In the genomic region with DNA sequence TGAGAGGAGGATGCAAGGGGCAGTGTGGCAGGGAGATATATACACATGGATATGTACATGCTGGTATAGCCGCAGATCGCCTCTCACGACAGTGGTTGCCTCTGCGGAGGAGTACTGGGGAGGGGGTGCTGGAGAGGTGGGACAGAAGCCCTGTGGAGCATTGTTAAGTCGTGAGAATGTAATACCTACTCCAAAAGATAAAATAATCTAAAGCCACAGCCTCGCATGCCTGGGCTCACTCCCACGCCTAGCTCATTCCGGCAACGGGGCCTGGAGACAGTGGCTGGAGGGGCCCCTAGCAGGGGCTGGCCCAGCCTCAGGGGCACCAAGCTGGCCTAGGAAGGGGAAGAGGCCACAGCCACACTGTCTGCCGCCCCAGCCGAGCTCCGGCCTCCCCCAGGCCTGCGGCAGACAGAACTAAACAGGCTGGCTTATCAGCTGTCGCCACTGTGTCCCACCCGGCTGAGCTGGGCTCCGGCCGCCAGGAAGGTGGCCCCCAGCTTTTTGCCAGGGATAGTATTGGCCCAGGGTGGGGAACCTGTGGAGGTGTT, we compare ENCODE assay signal across 18 cellular contexts.
A peak's percentile ranks its signal among the peaks of the same experiment; 100 is the strongest.
DNase-seq lines count a peak whose midpoint lies in the region; ATAC-seq, FAIRE-seq and TF ChIP-seq lines count a peak whose summit lies in the region.
"Had no signal": no experiment of that assay in that cellular context is flagged by ENCODE, and none has a peak within 500 bp of the region (broad histone marks: within the 10 kb centered on the region; RNA-seq: fewer than 3 reads in every experiment).

No MANE protein-coding gene starts in this region.

- H3K27me3 Mint-ChIP-seq in activated T-cell treated with anti-CD3 and anti-CD28 coated beads, Interleukin-2, amount 50 U/mL, for 4 hours (ENCODE audit: low read depth) = no peaks in the 10 kb centered on the region

- no peak overlapping the region for H3K9ac ChIP-seq in endothelial cell of umbilical vein (replicated peaks; ENCODE audit: extremely low read depth, insufficient read depth, low read length)

- no peaks in the 10 kb centered on the region for H3K79me2 ChIP-seq in endothelial cell of umbilical vein (ENCODE audit: control insufficient read depth, insufficient read depth, low read length)

- no peak overlapping the region for H3K4me2 ChIP-seq in endothelial cell of umbilical vein (ENCODE audit: insufficient read depth, low read length)

- TF ChIP-seq CTCF in endothelial cell of umbilical vein (IDR thresholded peaks at IDR 0.05; ENCODE audit: extremely low read depth in 1 of 2, insufficient read depth in 1 of 2, low read depth in 1 of 2, low read length in 2 of 2) (no peak), lower lobe of right lung (IDR thresholded peaks at IDR 0.05) (no peak), body of pancreas (IDR thresholded peaks at IDR 0.05) (no peak)

- H3K27ac ChIP-seq in SJCRH30 = peak overlapping the region; percentile 40; the same call in 1 of the 2 replicates
- H3K27ac ChIP-seq in endothelial cell of umbilical vein (ENCODE audit: insufficient read depth, low read depth, low read length) = no peak overlapping the region
- H3K27ac ChIP-seq in lower lobe of right lung = peak overlapping the region; percentile 72
- no peak overlapping the region for H3K27ac ChIP-seq in body of pancreas
- H3K27ac ChIP-seq: testis had no signal

- ATAC-seq in lower lobe of right lung (peak; percentile 31 to 43), body of pancreas (no peak)
- no peak for ATAC-seq in activated T-cell treated with anti-CD3 and anti-CD28 coated beads, Interleukin-2, amount 50 U/mL, for 4 hours
- ATAC-seq: activated CD4-positive, CD25-positive, alpha-beta regulatory T cell treated with anti-CD3 and anti-CD28 coated beads, Interleukin-2, amount 50 U/mL, for 24 hours had no signal

- dilution Hi-C loops in endothelial cell of umbilical vein (cut with MboI; ENCODE audit: extremely low pct_ligation_motif_present, low sequenced_read_pairs) = no loop called here

- H3K9me3 Mint-ChIP-seq in activated T-cell treated with anti-CD3 and anti-CD28 coated beads, Interleukin-2, amount 50 U/mL, for 4 hours = no peaks in the 10 kb centered on the region
- H3K9me3 Mint-ChIP-seq: HFFc6 had no signal

- 79 to 93% methylated on average over 10 to 17 of the region's 17 CpGs for WGBS in body of pancreas, 2 donors

- no peaks in the 10 kb centered on the region for H3K4me1 Mint-ChIP-seq in activated T-cell treated with anti-CD3 and anti-CD28 coated beads, Interleukin-2, amount 50 U/mL, for 4 hours (ENCODE audit: low read depth)

- H3K4me3 Mint-ChIP-seq in activated T-cell treated with anti-CD3 and anti-CD28 coated beads, Interleukin-2, amount 50 U/mL, for 4 hours = no peak overlapping the region
- H3K4me3 Mint-ChIP-seq: HFFc6 had no signal

- H3K36me3 Mint-ChIP-seq in activated T-cell treated with anti-CD3 and anti-CD28 coated beads, Interleukin-2, amount 50 U/mL, for 4 hours (ENCODE audit: insufficient read depth) = no peaks in the 10 kb centered on the region

- no peaks in the 10 kb centered on the region for H3K9me1 ChIP-seq in endothelial cell of umbilical vein (replicated peaks; ENCODE audit: control insufficient read depth, extremely low read depth, insufficient read depth, low read length)

- H3K4me3 ChIP-seq in SJCRH30 (no peak overlapping the region), endothelial cell of umbilical vein (replicated peaks in 1 of 3; ENCODE audit: insufficient read depth in 1 of 3, low read depth in 1 of 3, low read length in 3 of 3) (no peak overlapping the region), lower lobe of right lung (no peak overlapping the region), body of pancreas (no peak overlapping the region)
- H3K4me3 ChIP-seq: testis had no signal

- peaks cover 26% of the 10 kb centered on the region for H3K4me1 ChIP-seq in SJCRH30
- no peaks in the 10 kb centered on the region for H3K4me1 ChIP-seq in endothelial cell of umbilical vein (ENCODE audit: control insufficient read depth, extremely low read depth, insufficient read depth, low read length)
- peaks cover 35% of the 10 kb centered on the region for H3K4me1 ChIP-seq in lower lobe of right lung
- H3K4me1 ChIP-seq in body of pancreas = no peaks in the 10 kb centered on the region

- H2AFZ ChIP-seq in endothelial cell of umbilical vein (ENCODE audit: low read depth, low read length) = peak overlapping the region; percentile 37

- no peaks in the 10 kb centered on the region for H3K27me3 ChIP-seq in SJCRH30
- no peaks in the 10 kb centered on the region for H3K27me3 ChIP-seq in endothelial cell of umbilical vein (ENCODE audit: control insufficient read depth in 2 of 2, insufficient read depth in 2 of 2, low read length in 2 of 2)
- no peaks in the 10 kb centered on the region for H3K27me3 ChIP-seq in lower lobe of right lung (ENCODE audit: low read depth)
- H3K27me3 ChIP-seq in body of pancreas = no peaks in the 10 kb centered on the region
- H3K27me3 ChIP-seq: testis had no signal

- peak; percentile 48 for DNase-seq in ELF-1 (ENCODE audit: low read depth, low spot score)
- DNase-seq in SJCRH30 = peak; percentile 55
- DNase-seq in endothelial cell of umbilical vein (ENCODE audit: low read depth, low spot score) = no peak
- no peak for DNase-seq in lower lobe of right lung
- no peak for DNase-seq in SK-N-DZ (ENCODE audit: low spot score)
- no peak for DNase-seq in body of pancreas
- no peak for DNase-seq in urothelium cell line (ENCODE audit: low spot score)
- no peak for DNase-seq in activated T-cell treated with anti-CD3 and anti-CD28 coated beads, Interleukin-2, amount 50 U/mL, for 4 hours
- DNase-seq: ACHN; activated CD8-positive, alpha-beta memory T cell treated with anti-CD3 and anti-CD28 coated beads, Interleukin-2, amount 50 U/mL, for 48 hours; activated naive CD4-positive, alpha-beta T cell treated with anti-CD3 and anti-CD28 coated beads, Interleukin-2, amount 50 U/mL, for 16 hours; central memory CD4-positive, alpha-beta T cell; HFFc6; NCI-H187; testis had no signal

- intact Hi-C loops in endothelial cell of umbilical vein (cut with micrococcal nuclease) = loop anchor here (2.0 kb wide), 1 partner anchor 14 kb away; no protein-coding TSS in a partner anchor
- intact Hi-C loops in lower lobe of right lung (cut with DNase I) = no loop called here
- intact Hi-C loops in body of pancreas (cut with DNase I) = no loop called here

- H3K36me3 ChIP-seq in SJCRH30 (no peaks in the 10 kb centered on the region), endothelial cell of umbilical vein (ENCODE audit: control insufficient read depth in 2 of 2, extremely low read depth in 1 of 2, insufficient read depth in 2 of 2, low read length in 2 of 2) (no peaks in the 10 kb centered on the region), lower lobe of right lung (no peaks in the 10 kb centered on the region), body of pancreas (replicated peaks in 1 of 2; ENCODE audit: insufficient read depth in 1 of 2, low read depth in 2 of 2) (no peaks in the 10 kb centered on the region)

- no peaks in the 10 kb centered on the region for H4K20me1 ChIP-seq in endothelial cell of umbilical vein (replicated peaks; ENCODE audit: control insufficient read depth, extremely low read depth, insufficient read depth, low read length)

- H3K9me3 ChIP-seq in SJCRH30 (replicated peaks) (no peaks in the 10 kb centered on the region), endothelial cell of umbilical vein (replicated peaks; ENCODE audit: control insufficient read depth, insufficient read depth, low read length) (no peaks in the 10 kb centered on the region), lower lobe of right lung (no peaks in the 10 kb centered on the region), body of pancreas (no peaks in the 10 kb centered on the region)
- H3K9me3 ChIP-seq: testis had no signal

- POLR2A ChIA-PET in endothelial cell of umbilical vein (lab: Charles Lee) = no interaction called here

- no TSS peak for BruUV-seq in endothelial cell of umbilical vein (replicated peaks; lab: Mats Ljungman, UMichigan)

- no peak for TF ChIP-seq POLR2A in endothelial cell of umbilical vein (IDR thresholded peaks at IDR 0.05; ENCODE audit: low read depth, low read length)
- TF ChIP-seq POLR2A in body of pancreas (IDR thresholded peaks at IDR 0.05) = no peak

- CTCF ChIA-PET in endothelial cell of umbilical vein (lab: Charles Lee) = interaction anchor here (1.3 to 2.1 kb wide), 3 partner anchors 12 to 221 kb away, joined by 3 to 9 read pairs (median 9); no protein-coding TSS in a partner anchor

- no peak for FAIRE-seq in endothelial cell of umbilical vein (lab: Jason Lieb, UNC)
- no peak for FAIRE-seq in urothelium cell line (lab: Jason Lieb, UNC)
- FAIRE-seq: GM12892, islet of Langerhans had no signal

TF ChIP-seq in endothelial cell of umbilical vein, 7 proteins besides CTCF, POLR2A, EP300 and RAD21:
- TF ChIP-seq FOS (IDR thresholded peaks at IDR 0.05; ENCODE audit: borderline replicate concordance, insufficient read depth, low read length) (no peak), POLR2AphosphoS5 (IDR thresholded peaks at IDR 0.05; ENCODE audit: insufficient read depth, low read depth, low read length) (no peak), GATA2 (IDR thresholded peaks at IDR 0.05; ENCODE audit: insufficient read depth, insufficient read length, low read depth, low read length) (no peak), EZH2 (IDR thresholded peaks at IDR 0.05; ENCODE audit: borderline replicate concordance, low read depth, low read length, severe bottlenecking) (no peak), MYC (IDR thresholded peaks at IDR 0.05; ENCODE audit: low read depth, low read length) (no peak), JUN (IDR thresholded peaks at IDR 0.05; ENCODE audit: borderline replicate concordance, insufficient read depth, insufficient read length, low read depth) (no peak)
- TF ChIP-seq, protein P1, sequence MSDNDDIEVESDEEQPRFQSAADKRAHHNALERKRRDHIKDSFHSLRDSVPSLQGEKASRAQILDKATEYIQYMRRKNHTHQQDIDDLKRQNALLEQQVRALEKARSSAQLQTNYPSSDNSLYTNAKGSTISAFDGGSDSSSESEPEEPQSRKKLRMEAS (IDR thresholded peaks at IDR 0.05; ENCODE audit: insufficient read depth, insufficient read length) = no peak
TF ChIP-seq in endothelial cell of umbilical vein: peak in this region for 0.

Comparison
In these comparisons a context has a peak if more than half of its experiments do, and no peak if none do; other contexts are left out.
1. DNase-seq: peak in ELF-1 (single experiment) and SJCRH30 (2 of 2); none in endothelial cell of umbilical vein (single experiment), lower lobe of right lung (single experiment), SK-N-DZ (single experiment), body of pancreas (0 of 4), urothelium cell line (single experiment) and activated T-cell treated with anti-CD3 and anti-CD28 coated beads, Interleukin-2, amount 50 U/mL, for 4 hours (single experiment).
2. H3K27ac ChIP-seq: peak in SJCRH30 (single experiment) and lower lobe of right lung (single experiment); none in endothelial cell of umbilical vein (single experiment) and body of pancreas (0 of 4).
3. ATAC-seq: peak in lower lobe of right lung (2 of 2); none in body of pancreas (single experiment) and activated T-cell treated with anti-CD3 and anti-CD28 coated beads, Interleukin-2, amount 50 U/mL, for 4 hours (0 of 2).